In the genomic region with DNA sequence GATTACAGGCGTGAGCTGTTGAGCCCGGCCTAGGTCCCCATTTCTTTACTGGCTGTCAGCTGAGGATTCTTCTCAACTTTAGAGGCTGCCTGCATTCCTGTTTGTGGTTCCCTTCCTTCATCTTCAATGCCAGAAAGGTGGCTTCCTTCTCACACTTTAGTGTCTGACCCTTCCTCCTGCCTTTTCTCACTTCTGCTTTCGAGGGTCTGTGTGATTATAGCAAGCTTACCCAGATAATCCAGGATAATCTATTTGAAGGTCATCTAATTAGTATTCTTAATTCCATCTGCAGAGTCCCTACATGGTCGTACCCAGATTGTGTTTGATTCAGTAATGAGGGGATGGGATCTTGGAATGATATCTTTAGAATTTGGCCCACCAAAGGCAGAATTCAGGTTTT, we compare ENCODE assay signal across 19 cellular contexts.
A peak's percentile ranks its signal among the peaks of the same experiment; 100 is the strongest.
DNase-seq lines count a peak whose midpoint lies in the region; ATAC-seq and TF ChIP-seq lines count a peak whose summit lies in the region.
"Had no signal": no experiment of that assay in that cellular context is flagged by ENCODE, and none has a peak within 500 bp of the region (broad histone marks: within the 10 kb centered on the region; RNA-seq: fewer than 3 reads in every experiment).

No MANE protein-coding gene starts in this region.

- WGBS in esophagus squamous epithelium, 2 donors: 82 to 83% methylated on average over 4 of the region's 4 CpGs

- TF ChIP-seq CTCF in esophagus squamous epithelium (IDR thresholded peaks at IDR 0.05): no peak

- no peaks in the 10 kb centered on the region for H3K36me3 Mint-ChIP-seq in stimulated activated naive B cell treated with anti-CD40 and anti-IgM and Interleukin-4, amounts not matched to agents 10 μg/mL and 1 μg/mL and 100 μg/mL, for 72 hours
- H3K36me3 Mint-ChIP-seq: WTC11 had no signal

- no peaks in the 10 kb centered on the region for H3K9me3 ChIP-seq in esophagus squamous epithelium
- H3K9me3 ChIP-seq: BLaER1, prostate gland, thoracic aorta had no signal

- H3K27ac Mint-ChIP-seq in stimulated activated naive B cell treated with anti-CD40 and anti-IgM and Interleukin-4, amounts not matched to agents 10 μg/mL and 1 μg/mL and 100 μg/mL, for 72 hours: peak overlapping the region; percentile 15
- H3K27ac Mint-ChIP-seq: activated CD4-positive, alpha-beta memory T cell treated with anti-CD3 and anti-CD28 coated beads, Interleukin-2, amount 10 ng/mL, durations not matched to agents 7 days and 5 days; activated T-cell treated with anti-CD3 and anti-CD28 coated beads, Interleukin-2, amount 50 U/mL, for 24 hours; WTC11 had no signal

- H3K4me3 Mint-ChIP-seq in stimulated activated naive B cell treated with anti-CD40 and anti-IgM and Interleukin-4, amounts not matched to agents 10 μg/mL and 1 μg/mL and 100 μg/mL, for 72 hours: no peak overlapping the region
- H3K4me3 Mint-ChIP-seq: activated CD4-positive, alpha-beta memory T cell treated with anti-CD3 and anti-CD28 coated beads, Interleukin-2, amount 10 ng/mL, durations not matched to agents 7 days and 5 days; activated T-cell treated with anti-CD3 and anti-CD28 coated beads, Interleukin-2, amount 50 U/mL, for 24 hours; brain; WTC11 had no signal

- no peak overlapping the region for H3K4me3 ChIP-seq in esophagus squamous epithelium
- H3K4me3 ChIP-seq: BLaER1, prostate gland, thoracic aorta had no signal

- no peak for TF ChIP-seq POLR2A in esophagus squamous epithelium (IDR thresholded peaks at IDR 0.05)

- peaks cover 12 to 23% of the 10 kb centered on the region in 2 donors for H3K4me1 Mint-ChIP-seq in stimulated activated naive B cell treated with anti-CD40 and anti-IgM and Interleukin-4, amounts not matched to agents 10 μg/mL and 1 μg/mL and 100 μg/mL, for 72 hours

- H3K4me1 ChIP-seq in esophagus squamous epithelium: peaks cover 15 to 73% (median 26%) of the 10 kb centered on the region in 3 donors

- DNase-seq in SKM-1 treated with dmso at 0.1 percent for 144 hours (lab: John Stamatoyannopoulos, UW; ENCODE audit: unreplicated experiment) (peak; percentile 28), SKM-1 (lab: John Stamatoyannopoulos, UW; ENCODE audit: unreplicated experiment) (no peak), NCI-H82 treated with DMSO at 0.1 percent for 48 hours (lab: John Stamatoyannopoulos, UW; ENCODE audit: unreplicated experiment) (peak; percentile 93), esophagus squamous epithelium (lab: John Stamatoyannopoulos, UW) (no peak), NCI-H2029 (lab: John Stamatoyannopoulos, UW) (no peak)
- no peak for DNase-seq in stimulated activated naive B cell treated with anti-CD40 and anti-IgM and Interleukin-4, amounts not matched to agents 10 μg/mL and 1 μg/mL and 100 μg/mL, for 72 hours
- DNase-seq: activated CD4-positive, alpha-beta memory T cell treated with anti-CD3 and anti-CD28 coated beads, Interleukin-2, amount 10 ng/mL, durations not matched to agents 7 days and 5 days; activated naive CD4-positive, alpha-beta T cell treated with anti-CD3 and anti-CD28 coated beads, Interleukin-2, amount 50 U/mL, for 16 hours; activated T-cell treated with anti-CD3 and anti-CD28 coated beads, Interleukin-2, amount 50 U/mL, for 24 hours; cortex of kidney; GDM1; NCI-H1436 treated with DMSO at 0.1 percent for 48 hours had no signal

- no peaks in the 10 kb centered on the region for H3K27me3 Mint-ChIP-seq in stimulated activated naive B cell treated with anti-CD40 and anti-IgM and Interleukin-4, amounts not matched to agents 10 μg/mL and 1 μg/mL and 100 μg/mL, for 72 hours
- H3K27me3 Mint-ChIP-seq: activated CD4-positive, alpha-beta memory T cell treated with anti-CD3 and anti-CD28 coated beads, Interleukin-2, amount 10 ng/mL, durations not matched to agents 7 days and 5 days; activated T-cell treated with anti-CD3 and anti-CD28 coated beads, Interleukin-2, amount 50 U/mL, for 24 hours; brain had no signal

- no peak for ATAC-seq in stimulated activated naive B cell treated with anti-CD40 and anti-IgM and Interleukin-4, amounts not matched to agents 10 μg/mL and 1 μg/mL and 100 μg/mL, for 72 hours (replicated peaks)
- no peak for ATAC-seq in HG03097 (IDR thresholded peaks at IDR 0.05; ENCODE audit: low FRiP score, unreplicated experiment)
- no peak for ATAC-seq in HG03108 (IDR thresholded peaks at IDR 0.05; ENCODE audit: unreplicated experiment)
- ATAC-seq: WTC11 had no signal

- no peaks in the 10 kb centered on the region for H3K27me3 ChIP-seq in esophagus squamous epithelium
- H3K27me3 ChIP-seq: BLaER1 had no signal

- intact Hi-C loops in esophagus squamous epithelium (cut with DNase I): no loop called here

- H3K9me3 Mint-ChIP-seq in stimulated activated naive B cell treated with anti-CD40 and anti-IgM and Interleukin-4, amounts not matched to agents 10 μg/mL and 1 μg/mL and 100 μg/mL, for 72 hours: no peaks in the 10 kb centered on the region
- H3K9me3 Mint-ChIP-seq: activated CD4-positive, alpha-beta memory T cell treated with anti-CD3 and anti-CD28 coated beads, Interleukin-2, amount 10 ng/mL, durations not matched to agents 7 days and 5 days; activated T-cell treated with anti-CD3 and anti-CD28 coated beads, Interleukin-2, amount 50 U/mL, for 24 hours; WTC11 had no signal

- H3K27ac ChIP-seq in esophagus squamous epithelium: peak overlapping the region; percentile 81 to 90 (median 83)

- peaks cover 0 to 10% (median 0%) of the 10 kb centered on the region in 3 donors for H3K36me3 ChIP-seq in esophagus squamous epithelium
- H3K36me3 ChIP-seq: BLaER1, prostate gland, thoracic aorta had no signal

Comparison
In these comparisons a context has a peak if more than half of its experiments do, and no peak if none do; other contexts are left out.
1. DNase-seq: peak in SKM-1 treated with dmso at 0.1 percent for 144 hours (single experiment) and NCI-H82 treated with DMSO at 0.1 percent for 48 hours (single experiment); none in SKM-1 (single experiment), esophagus squamous epithelium (single experiment), stimulated activated naive B cell treated with anti-CD40 and anti-IgM and Interleukin-4, amounts not matched to agents 10 μg/mL and 1 μg/mL and 100 μg/mL, for 72 hours (single experiment) and NCI-H2029 (single experiment).